ENCODE assay signal across 22 cellular contexts in the genomic region with DNA sequence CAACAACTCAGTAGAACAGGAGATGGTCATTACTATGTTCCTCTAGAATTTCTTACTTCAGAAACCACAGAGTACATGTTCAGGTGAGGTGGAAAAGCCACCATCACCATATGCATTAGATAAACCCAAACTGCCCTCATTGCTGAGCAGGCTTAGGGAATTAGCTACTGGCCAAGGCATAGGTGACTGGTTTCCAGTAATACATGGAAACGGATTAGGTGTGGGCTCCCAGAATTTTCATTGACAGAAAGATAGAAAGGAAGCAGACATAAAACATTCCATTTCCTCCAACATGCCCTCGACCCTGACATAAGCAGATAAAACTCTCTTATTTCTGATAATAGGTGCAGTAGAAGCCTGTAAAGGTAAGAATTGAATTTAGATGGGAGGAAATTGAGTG.
"Had no signal": no experiment of that assay in that cellular context is flagged by ENCODE, and none has a peak within 500 bp of the region (broad histone marks: within the 10 kb centered on the region; RNA-seq: fewer than 3 reads in every experiment).

No MANE protein-coding gene starts in this region.

- H3K27me3 ChIP-seq: esophagus muscularis mucosa, gastroesophageal sphincter, neutrophil, right lobe of liver, stomach, transverse colon had no signal

- DNase-seq: cortex of kidney; effector memory CD4-positive, alpha-beta T cell; glutamatergic neuron; kidney; left colon; left ventricle myocardium superior; naive thymus-derived CD4-positive, alpha-beta T cell; nephron progenitor cell; psoas muscle; retina; right lobe of liver; stimulated activated CD4-positive, alpha-beta T cell treated with anti-CD3 and anti-CD28 coated beads, Interleukin-2, amount 100 ng/mL, for 24 hours; stimulated activated CD4-positive, alpha-beta T cell treated with anti-CD3 and anti-CD28 coated beads, Interleukin-4, amount 100 ng/mL, for 4 hours; stimulated activated naive B cell treated with anti-CD40 and anti-IgM and Interleukin-4, amounts not matched to agents 10 μg/mL and 1 μg/mL and 100 μg/mL, for 72 hours; stomach; substantia nigra; transverse colon had no signal

- H3K27ac ChIP-seq: esophagus muscularis mucosa, gastroesophageal sphincter, neutrophil, psoas muscle, right lobe of liver, stomach, thoracic aorta, transverse colon had no signal

- H3K36me3 ChIP-seq: esophagus muscularis mucosa, gastroesophageal sphincter, neutrophil, right lobe of liver, stomach, thoracic aorta, transverse colon had no signal

- H3K4me3 ChIP-seq: esophagus muscularis mucosa, gastroesophageal sphincter, lung, psoas muscle, right lobe of liver, stomach, thoracic aorta, transverse colon had no signal

- ATAC-seq: gastroesophageal sphincter; left colon; left ventricle myocardium superior; naive thymus-derived CD4-positive, alpha-beta T cell; psoas muscle; right lobe of liver; stimulated activated naive B cell treated with anti-CD40 and anti-IgM and Interleukin-4, amounts not matched to agents 10 μg/mL and 1 μg/mL and 100 μg/mL, for 72 hours had no signal

- H3K4me1 ChIP-seq: esophagus muscularis mucosa, gastroesophageal sphincter, psoas muscle, right lobe of liver, stomach, transverse colon had no signal

- H3K9me3 ChIP-seq: esophagus muscularis mucosa, gastroesophageal sphincter, neutrophil, psoas muscle, right lobe of liver, stomach, thoracic aorta, transverse colon had no signal
